2 cellular contexts compared by ENCODE assay signal in the genomic region with DNA sequence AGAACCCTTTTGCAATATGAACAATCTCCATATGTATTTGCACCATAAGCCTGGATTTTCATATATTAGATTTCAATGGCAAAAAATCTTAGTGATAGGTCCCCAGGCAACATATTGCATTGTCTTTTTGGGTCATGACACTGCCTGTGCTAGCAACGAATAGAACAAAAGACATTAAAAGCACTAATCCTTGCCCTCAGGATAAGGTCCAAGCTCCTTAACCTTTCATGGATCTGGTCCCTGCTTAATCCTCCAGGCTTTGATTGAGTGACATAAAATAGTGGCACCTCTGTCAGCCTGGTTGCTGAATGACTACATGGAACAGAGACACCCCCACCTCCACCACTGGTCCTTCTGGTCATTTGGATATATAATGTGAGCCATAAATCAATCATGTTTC.
A peak's percentile ranks its signal among the peaks of the same experiment; 100 is the strongest.
TF ChIP-seq lines count a peak whose summit lies in the region.

No MANE protein-coding gene starts in this region.

TF ChIP-seq in liver, 16 proteins besides CTCF, POLR2A, EP300 and RAD21:
- TF ChIP-seq, protein P1, sequence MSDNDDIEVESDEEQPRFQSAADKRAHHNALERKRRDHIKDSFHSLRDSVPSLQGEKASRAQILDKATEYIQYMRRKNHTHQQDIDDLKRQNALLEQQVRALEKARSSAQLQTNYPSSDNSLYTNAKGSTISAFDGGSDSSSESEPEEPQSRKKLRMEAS (IDR thresholded peaks at IDR 0.05), result no peak
- peak; percentile 45 to 50 for TF ChIP-seq HNF4A (conservative IDR thresholded peaks at IDR 0.05)

TF ChIP-seq in HepG2, 621 proteins besides CTCF, POLR2A, EP300 and RAD21:
- TF ChIP-seq FOSL1 (CRISPR knock-in tag; IDR thresholded peaks at IDR 0.05; ENCODE audit: borderline replicate concordance), result no peak
- TF ChIP-seq CHD4 (IDR thresholded peaks at IDR 0.05; ENCODE audit: borderline replicate concordance, low read length), result no peak
- TF ChIP-seq ZSCAN31 (CRISPR knock-in tag; IDR thresholded peaks at IDR 0.05; ENCODE audit: low read depth), result no peak
- TF ChIP-seq, protein P2, sequence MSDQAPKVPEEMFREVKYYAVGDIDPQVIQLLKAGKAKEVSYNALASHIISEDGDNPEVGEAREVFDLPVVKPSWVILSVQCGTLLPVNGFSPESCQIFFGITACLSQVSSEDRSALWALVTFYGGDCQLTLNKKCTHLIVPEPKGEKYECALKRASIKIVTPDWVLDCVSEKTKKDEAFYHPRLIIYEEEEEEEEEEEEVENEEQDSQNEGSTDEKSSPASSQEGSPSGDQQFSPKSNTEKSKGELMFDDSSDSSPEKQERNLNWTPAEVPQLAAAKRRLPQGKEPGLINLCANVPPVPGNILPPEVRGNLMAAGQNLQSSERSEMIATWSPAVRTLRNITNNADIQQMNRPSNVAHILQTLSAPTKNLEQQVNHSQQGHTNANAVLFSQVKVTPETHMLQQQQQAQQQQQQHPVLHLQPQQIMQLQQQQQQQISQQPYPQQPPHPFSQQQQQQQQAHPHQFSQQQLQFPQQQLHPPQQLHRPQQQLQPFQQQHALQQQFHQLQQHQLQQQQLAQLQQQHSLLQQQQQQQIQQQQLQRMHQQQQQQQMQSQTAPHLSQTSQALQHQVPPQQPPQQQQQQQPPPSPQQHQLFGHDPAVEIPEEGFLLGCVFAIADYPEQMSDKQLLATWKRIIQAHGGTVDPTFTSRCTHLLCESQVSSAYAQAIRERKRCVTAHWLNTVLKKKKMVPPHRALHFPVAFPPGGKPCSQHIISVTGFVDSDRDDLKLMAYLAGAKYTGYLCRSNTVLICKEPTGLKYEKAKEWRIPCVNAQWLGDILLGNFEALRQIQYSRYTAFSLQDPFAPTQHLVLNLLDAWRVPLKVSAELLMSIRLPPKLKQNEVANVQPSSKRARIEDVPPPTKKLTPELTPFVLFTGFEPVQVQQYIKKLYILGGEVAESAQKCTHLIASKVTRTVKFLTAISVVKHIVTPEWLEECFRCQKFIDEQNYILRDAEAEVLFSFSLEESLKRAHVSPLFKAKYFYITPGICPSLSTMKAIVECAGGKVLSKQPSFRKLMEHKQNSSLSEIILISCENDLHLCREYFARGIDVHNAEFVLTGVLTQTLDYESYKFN (CRISPR knock-in tag; conservative IDR thresholded peaks at IDR 0.05), result no peak
- TF ChIP-seq ZNF101 (CRISPR knock-in tag; IDR thresholded peaks at IDR 0.05; ENCODE audit: borderline replicate concordance, low read depth), result no peak
- TF ChIP-seq ZNF749 (CRISPR knock-in tag; IDR thresholded peaks at IDR 0.05; ENCODE audit: borderline replicate concordance), result no peak
- no peak for TF ChIP-seq CHCHD3 (CRISPR knock-in tag; IDR thresholded peaks at IDR 0.05)
